In the genomic region with DNA sequence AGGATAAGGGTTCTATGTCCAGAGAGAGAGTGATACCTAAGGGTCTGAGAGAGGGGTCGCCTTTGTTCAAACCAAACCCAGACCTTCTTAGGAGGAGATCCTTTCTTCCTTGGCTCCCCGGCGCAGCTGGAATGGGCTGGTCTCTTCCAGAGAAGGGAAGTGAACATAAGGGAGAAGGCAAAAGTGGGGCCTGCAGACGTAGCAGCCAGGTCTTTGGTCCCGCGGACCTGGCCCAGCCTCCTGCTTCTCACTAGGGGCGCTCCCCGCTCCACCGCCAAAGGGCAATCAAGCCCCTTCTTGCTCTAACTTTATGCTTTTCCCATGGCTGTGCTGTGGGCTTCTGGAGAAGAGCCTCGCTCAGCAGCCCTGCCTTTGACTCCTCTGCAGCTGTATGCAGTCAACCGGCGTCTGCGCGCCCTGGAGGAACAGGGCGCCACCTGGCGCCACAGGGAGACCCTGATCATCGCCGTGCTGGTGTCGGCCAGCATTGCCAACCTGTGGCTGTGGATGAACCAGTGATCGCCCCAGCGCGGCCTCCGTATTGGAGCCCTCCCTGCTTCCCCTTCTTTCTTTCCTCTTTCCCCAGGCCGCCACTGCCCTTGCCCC, we compare ENCODE assay signal across 9 cellular contexts. TPM values are rescaled to one million over a fixed set of nuclear protein-coding genes. Genes with fewer than 3 reads are reported as not detected.
A peak's percentile ranks its signal among the peaks of the same experiment; 100 is the strongest.
DNase-seq lines count a peak whose midpoint lies in the region; ATAC-seq and TF ChIP-seq lines count a peak whose summit lies in the region.
"Had no signal": no experiment of that assay in that cellular context is flagged by ENCODE, and none has a peak within 500 bp of the region (broad histone marks: within the 10 kb centered on the region; RNA-seq: fewer than 3 reads in every experiment).

No MANE protein-coding gene starts in this region.

- no peaks in the 10 kb centered on the region for H3K79me2 ChIP-seq in OCI-LY1 (ENCODE audit: insufficient read depth, low read length)

- no peak overlapping the region for H3K9ac ChIP-seq in OCI-LY1 (ENCODE audit: low read length)

- H3K27ac ChIP-seq in OCI-LY1 (ENCODE audit: low read depth, low read length, poor library complexity, severe bottlenecking): no peak overlapping the region
- H3K27ac ChIP-seq in left ventricle myocardium inferior (replicated peaks): peak overlapping the region; percentile 50
- H3K27ac ChIP-seq in spleen: no peak overlapping the region

- H3K4me1 ChIP-seq in OCI-LY1 (ENCODE audit: insufficient read depth, low read length, severe bottlenecking): no peaks in the 10 kb centered on the region
- H3K4me1 ChIP-seq in left ventricle myocardium inferior: peaks cover 22% of the 10 kb centered on the region
- no peaks in the 10 kb centered on the region for H3K4me1 ChIP-seq in spleen

- H3K9me3 ChIP-seq in OCI-LY1 (ENCODE audit: low read length) (no peaks in the 10 kb centered on the region), left ventricle myocardium inferior (replicated peaks) (no peaks in the 10 kb centered on the region), spleen (no peaks in the 10 kb centered on the region)

- DNase-seq in left ventricle myocardium inferior (peak; percentile 24), spleen (peak; percentile 68), ACHN (no peak)
- DNase-seq: activated naive CD8-positive, alpha-beta T cell treated with anti-CD3 and anti-CD28 coated beads, Interleukin-2, amount 10 ng/mL, durations not matched to agents 7 days and 5 days; SIG-M5 had no signal

- no peak overlapping the region for H3K4me3 ChIP-seq in OCI-LY1 (ENCODE audit: low read depth, low read length, poor library complexity, severe bottlenecking)
- H3K4me3 ChIP-seq in left ventricle myocardium inferior: no peak overlapping the region
- H3K4me3 ChIP-seq in spleen: no peak overlapping the region

- TF ChIP-seq POLR2A in spleen (IDR thresholded peaks at IDR 0.05): no peak

- WGBS in spleen, 5 donors: 63 to 88% (median 75%) methylated on average over 3 to 24 of the region's 24 CpGs

- in situ Hi-C loops in ACHN (cut with HindIII; ENCODE audit: low pct_ligation_motif_present, low pct_unique_long_range_greater_than_20kb, low sequenced_read_pairs): no loop called here

- peak; percentile 68 for ATAC-seq in GM18907 (IDR thresholded peaks at IDR 0.05; ENCODE audit: unreplicated experiment)
- no peak for ATAC-seq in HG03469 (IDR thresholded peaks at IDR 0.05; ENCODE audit: unreplicated experiment)
- ATAC-seq in GM19467 (IDR thresholded peaks at IDR 0.05; ENCODE audit: unreplicated experiment): no peak

- H4K20me1 ChIP-seq in OCI-LY1 (ENCODE audit: insufficient read depth, low read length): no peaks in the 10 kb centered on the region

- no peaks in the 10 kb centered on the region for H3K27me3 ChIP-seq in OCI-LY1 (ENCODE audit: insufficient read depth, low read length)
- no peaks in the 10 kb centered on the region for H3K27me3 ChIP-seq in left ventricle myocardium inferior (ENCODE audit: low read depth)
- no peaks in the 10 kb centered on the region for H3K27me3 ChIP-seq in spleen (replicated peaks in 1 of 7)

- no peaks in the 10 kb centered on the region for H3F3A ChIP-seq in OCI-LY1 (ENCODE audit: insufficient read depth, low read length)

- H3K4me2 ChIP-seq in OCI-LY1 (ENCODE audit: low read length): no peak overlapping the region

- TF ChIP-seq CTCF in OCI-LY1 (IDR thresholded peaks at IDR 0.05; ENCODE audit: low read length) (peak; percentile 41), left ventricle myocardium inferior (IDR thresholded peaks at IDR 0.05; ENCODE audit: borderline replicate concordance) (peak; percentile 55), spleen (IDR thresholded peaks at IDR 0.05 in 8 of 11, conservative IDR thresholded peaks at IDR 0.05 in 3 of 11) (no peak)

- intact Hi-C loops in left ventricle myocardium inferior (cut with micrococcal nuclease): no loop called here
- intact Hi-C loops in spleen (cut with DNase I; ENCODE audit: low total_unique reads): no loop called here

- H3K9me2 ChIP-seq in OCI-LY1 (ENCODE audit: low read depth, low read length): no peaks in the 10 kb centered on the region

- H2AFZ ChIP-seq in OCI-LY1 (ENCODE audit: low read length): no peak overlapping the region

- H3K36me3 ChIP-seq in OCI-LY1 (ENCODE audit: insufficient read depth, low read length): no peaks in the 10 kb centered on the region
- H3K36me3 ChIP-seq in left ventricle myocardium inferior: no peaks in the 10 kb centered on the region
- no peaks in the 10 kb centered on the region for H3K36me3 ChIP-seq in spleen

RNA-seq across cellular contexts. Expression of a gene that starts 6.5 kb away (rescaled TPM):
- total RNA-seq in left ventricle myocardium inferior (not detected), spleen (not detected)
- under 1 TPM in 1 of 3 donors, not detected in 2; 0.06 TPM for polyA plus RNA-seq in spleen
- total RNA-seq: activated naive CD8-positive, alpha-beta T cell treated with anti-CD3 and anti-CD28 coated beads, Interleukin-2, amount 10 ng/mL, durations not matched to agents 7 days and 5 days had no signal

RNA-seq across cellular contexts. Expression of a gene that starts 12.2 kb away (rescaled TPM):
- total RNA-seq in left ventricle myocardium inferior (not detected), spleen (not detected)
- polyA plus RNA-seq in spleen: not detected
- total RNA-seq: activated naive CD8-positive, alpha-beta T cell treated with anti-CD3 and anti-CD28 coated beads, Interleukin-2, amount 10 ng/mL, durations not matched to agents 7 days and 5 days had no signal

RNA-seq across cellular contexts. Expression of a gene that starts 27.1 kb away (rescaled TPM):
- total RNA-seq in left ventricle myocardium inferior (2.7 TPM), spleen (1 to 10 TPM in 6 of 7 donors, under 1 TPM in 1; 0.79 to 4.3 (median 1.8) TPM)
- polyA plus RNA-seq in spleen: under 1 TPM; 0.06 to 0.99 (median 0.22) TPM
- total RNA-seq: activated naive CD8-positive, alpha-beta T cell treated with anti-CD3 and anti-CD28 coated beads, Interleukin-2, amount 10 ng/mL, durations not matched to agents 7 days and 5 days had no signal

Comparison
In these comparisons a context has a peak if more than half of its experiments do, and no peak if none do; other contexts are left out.
1. CTCF ChIP-seq: peak in OCI-LY1 (single experiment) and left ventricle myocardium inferior (single experiment); none in spleen (0 of 11).